ENCODE assay signal across 33 cellular contexts in the genomic region with DNA sequence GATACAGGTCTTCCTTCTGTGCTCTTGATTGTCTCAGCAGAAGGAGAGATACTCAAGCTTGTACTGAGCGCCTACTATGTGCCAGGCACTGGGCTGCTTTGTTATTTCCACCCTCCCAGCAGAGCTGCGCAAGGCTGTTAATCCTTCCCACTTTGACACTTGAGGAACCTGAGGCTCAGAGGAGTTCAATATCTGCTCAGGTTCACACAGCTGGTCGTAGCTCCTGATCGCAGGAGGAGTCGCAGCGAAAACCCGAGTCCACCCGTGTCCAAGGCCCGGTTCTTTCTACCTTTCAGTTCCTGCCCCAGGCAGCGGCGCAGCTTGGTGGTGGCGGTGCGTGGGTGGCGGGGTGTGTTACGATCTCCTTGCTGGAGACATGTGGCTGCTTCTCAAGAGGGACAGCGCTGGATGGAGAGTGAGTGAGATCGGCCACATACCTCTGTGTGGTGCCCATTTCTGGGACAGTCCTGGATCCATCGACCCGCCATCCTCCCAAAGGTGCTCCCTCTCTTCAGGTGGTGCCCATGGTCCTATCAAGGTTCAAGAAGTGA.
"Had no signal": no experiment of that assay in that cellular context is flagged by ENCODE, and none has a peak within 500 bp of the region (broad histone marks: within the 10 kb centered on the region; RNA-seq: fewer than 3 reads in every experiment).

No MANE protein-coding gene starts in this region.

- DNase-seq: activated CD4-positive, alpha-beta T cell treated with anti-CD3 and anti-CD28 coated beads for 1 hour; activated CD4-positive, alpha-beta T cell treated with anti-CD3 and anti-CD28 coated beads, Interleukin-2, amount 10 ng/mL, durations not matched to agents 24 days and 14 days; activated CD4-positive, alpha-beta T cell treated with anti-CD3 and anti-CD28 coated beads, Interleukin-2, amount 50 U/mL, for 4 hours; activated CD4-positive, CD25-positive, alpha-beta regulatory T cell; activated CD8-positive, alpha-beta T cell treated with anti-CD3 and anti-CD28 coated beads for 36 hours; activated effector memory CD4-positive, alpha-beta T cell treated with anti-CD3 and anti-CD28 coated beads, Interleukin-2, amount 50 U/mL, for 16 hours; activated naive CD4-positive, alpha-beta T cell; activated naive CD4-positive, alpha-beta T cell treated with anti-CD3 and anti-CD28 coated beads, Interleukin-2, amount 50 U/mL, for 16 hours; activated naive CD8-positive, alpha-beta T cell treated with anti-CD3 and anti-CD28 coated beads for 36 hours; activated T-cell treated with anti-CD3 and anti-CD28 coated beads, Interleukin-2, amount 50 U/mL, for 1 hour; activated T-cell treated with anti-CD3 and anti-CD28 coated beads, Interleukin-2, amount 50 U/mL, for 72 hours; amniotic stem cell; NCI-H1048; NCI-H1105 treated with DMSO at 0.1 percent for 48 hours; NCI-H1436; NCI-H1694; NCI-H1930; NCI-H2081 treated with DMSO at 0.1 percent for 48 hours; NCI-H226; NCI-H446 treated with DMSO at 0.1 percent for 48 hours; NCI-H524; NCI-H69; SHP77; SJCRH30; T-cell; T-helper 17 cell; T-helper 9 cell; WERI-Rb-1 had no signal

- H3K27me3 Mint-ChIP-seq: activated CD4-positive, alpha-beta T cell treated with anti-CD3 and anti-CD28 coated beads, Interleukin-2, amount 10 ng/mL, durations not matched to agents 24 days and 14 days; activated CD8-positive, alpha-beta T cell treated with anti-CD3 and anti-CD28 coated beads for 36 hours; activated naive CD8-positive, alpha-beta T cell treated with anti-CD3 and anti-CD28 coated beads for 36 hours; activated T-helper 17 cell treated with anti-CD3 and anti-CD28 coated beads, Interleukin-2, amount 50 U/mL, for 72 hours; central memory CD8-positive, alpha-beta T cell; T-cell; T-helper 17 cell had no signal

- H3K4me3 ChIP-seq: ascending aorta, cardiac muscle cell, SJCRH30, SK-N-MC had no signal

- H3K36me3 Mint-ChIP-seq: activated naive CD8-positive, alpha-beta T cell treated with anti-CD3 and anti-CD28 coated beads for 36 hours had no signal

- H3K9me3 Mint-ChIP-seq: activated CD8-positive, alpha-beta T cell treated with anti-CD3 and anti-CD28 coated beads for 36 hours had no signal

- H3K4me3 Mint-ChIP-seq: activated CD4-positive, alpha-beta T cell treated with anti-CD3 and anti-CD28 coated beads, Interleukin-2, amount 10 ng/mL, durations not matched to agents 24 days and 14 days; activated CD8-positive, alpha-beta T cell treated with anti-CD3 and anti-CD28 coated beads for 36 hours; activated naive CD8-positive, alpha-beta T cell treated with anti-CD3 and anti-CD28 coated beads for 36 hours; activated T-cell treated with anti-CD3 and anti-CD28 coated beads, Interleukin-2, amount 50 U/mL, for 72 hours; activated T-helper 17 cell treated with anti-CD3 and anti-CD28 coated beads, Interleukin-2, amount 50 U/mL, for 72 hours; central memory CD8-positive, alpha-beta T cell; T-cell; T-helper 17 cell had no signal

- H3K36me3 ChIP-seq: ascending aorta, cardiac muscle cell, SJCRH30, WERI-Rb-1 had no signal

- H3K27ac Mint-ChIP-seq: activated CD4-positive, alpha-beta T cell treated with anti-CD3 and anti-CD28 coated beads, Interleukin-2, amount 10 ng/mL, durations not matched to agents 24 days and 14 days; activated CD8-positive, alpha-beta T cell treated with anti-CD3 and anti-CD28 coated beads for 36 hours; activated naive CD8-positive, alpha-beta T cell treated with anti-CD3 and anti-CD28 coated beads for 36 hours; activated T-cell treated with anti-CD3 and anti-CD28 coated beads, Interleukin-2, amount 50 U/mL, for 72 hours; activated T-helper 17 cell treated with anti-CD3 and anti-CD28 coated beads, Interleukin-2, amount 50 U/mL, for 72 hours; T-cell; T-helper 17 cell had no signal

- H3K9me3 ChIP-seq: ascending aorta, SJCRH30 had no signal

- H3K27me3 ChIP-seq: ascending aorta, SJCRH30 had no signal

- H3K4me1 Mint-ChIP-seq: activated naive CD8-positive, alpha-beta T cell treated with anti-CD3 and anti-CD28 coated beads for 36 hours; central memory CD8-positive, alpha-beta T cell had no signal

- ATAC-seq: activated CD8-positive, alpha-beta T cell treated with anti-CD3 and anti-CD28 coated beads for 36 hours; activated T-cell treated with anti-CD3 and anti-CD28 coated beads, Interleukin-2, amount 50 U/mL, for 72 hours; activated T-helper 17 cell treated with anti-CD3 and anti-CD28 coated beads, Interleukin-2, amount 50 U/mL, for 72 hours; T-cell; T-helper 17 cell had no signal

- H3K27ac ChIP-seq: ascending aorta, cardiac muscle cell, SJCRH30, WERI-Rb-1 had no signal

- H3K4me1 ChIP-seq: ascending aorta, SJCRH30 had no signal
